In genomic region chr3:39189648-39190269, GRCh38 we compare ENCODE assay signal across 8 cellular contexts. TPM values are rescaled to one million over a fixed set of nuclear protein-coding genes. Genes with fewer than 3 reads are reported as not detected.
DNase-seq lines count a peak whose midpoint lies in the region; ATAC-seq, FAIRE-seq and TF ChIP-seq lines count a peak whose summit lies in the region.

No MANE protein-coding gene starts in this region.

- ATAC-seq in HG02973 (IDR thresholded peaks at IDR 0.05; ENCODE audit: unreplicated experiment): peak; percentile 52
- no peak for ATAC-seq in GM21423 (IDR thresholded peaks at IDR 0.05; ENCODE audit: unreplicated experiment)

- dilution Hi-C loops in endothelial cell of umbilical vein (cut with MboI; ENCODE audit: extremely low pct_ligation_motif_present, low sequenced_read_pairs): loop anchor here (5.0 kb wide), 1 partner anchor 82 kb away; the partner anchor contains the start of genes GORASP1 and TTC21A

- CTCF ChIA-PET in endothelial cell of umbilical vein (lab: Charles Lee): interaction anchor here (0.6 to 14.2 kb wide), 33 partner anchors 12 to 217 kb away, joined by 3 to 183 read pairs (median 4); partner anchors contain the start of genes CX3CR1, GORASP1, RPSA and TTC21A

- no TSS peak for BruUV-seq in endothelial cell of umbilical vein (replicated peaks; lab: Mats Ljungman, UMichigan)

- no peaks in the 10 kb centered on the region for H3K4me1 ChIP-seq in endothelial cell of umbilical vein (ENCODE audit: control insufficient read depth, extremely low read depth, insufficient read depth, low read length)
- H3K4me1 ChIP-seq in stomach: peaks cover 8 to 18% (median 10%) of the 10 kb centered on the region in 4 donors

- intact Hi-C loops in endothelial cell of umbilical vein (cut with micrococcal nuclease): loop anchor here (1.0 kb wide), 4 partner anchors 63 to 189 kb away; no protein-coding TSS in a partner anchor
- intact Hi-C loops in stomach (cut with DNase I; ENCODE audit: low total_unique reads): loop anchor here (5.0 to 10.0 kb wide), 3 partner anchors 62 to 185 kb away; partner anchors contain the start of gene CX3CR1

- no peak overlapping the region for H3K9ac ChIP-seq in endothelial cell of umbilical vein (replicated peaks; ENCODE audit: extremely low read depth, insufficient read depth, low read length)

- H3K27ac ChIP-seq in endothelial cell of umbilical vein (ENCODE audit: insufficient read depth, low read depth, low read length) (no peak overlapping the region), stomach (peak overlapping the region in 1 of 5 donors; percentile 41)

- no peaks in the 10 kb centered on the region for H3K9me3 ChIP-seq in endothelial cell of umbilical vein (replicated peaks; ENCODE audit: control insufficient read depth, insufficient read depth, low read length)
- H3K9me3 ChIP-seq in stomach: no peaks in the 10 kb centered on the region

- no peak overlapping the region for H3K4me2 ChIP-seq in endothelial cell of umbilical vein (ENCODE audit: insufficient read depth, low read length)

- DNase-seq in GF-D8 (lab: John Stamatoyannopoulos, UW): peak; percentile 31
- DNase-seq in NCI-H82 (lab: John Stamatoyannopoulos, UW): peak; percentile 81
- DNase-seq in activated CD8-positive, alpha-beta memory T cell treated with anti-CD3 and anti-CD28 coated beads for 24 hours: peak; percentile 81
- DNase-seq in endothelial cell of umbilical vein (ENCODE audit: low read depth, low spot score): peak; percentile 67
- peak; percentile 71 for DNase-seq in mucosa of gallbladder (ENCODE audit: low spot score)
- DNase-seq in stomach: peak; percentile 79

- no peak overlapping the region for H2AFZ ChIP-seq in endothelial cell of umbilical vein (ENCODE audit: low read depth, low read length)

- TF ChIP-seq EP300 in stomach (IDR thresholded peaks at IDR 0.05): no peak

- peak; percentile 98 for FAIRE-seq in endothelial cell of umbilical vein (lab: Jason Lieb, UNC)

- no peak overlapping the region for H3K4me3 ChIP-seq in endothelial cell of umbilical vein (replicated peaks in 1 of 3; ENCODE audit: insufficient read depth in 1 of 3, low read depth in 1 of 3, low read length in 3 of 3)
- no peak overlapping the region for H3K4me3 ChIP-seq in stomach

- POLR2A ChIA-PET in endothelial cell of umbilical vein (lab: Charles Lee): interaction anchor here (0.5 kb wide), 1 partner anchor 12 kb away, joined by 4 read pairs; no protein-coding TSS in a partner anchor

- no peaks in the 10 kb centered on the region for H3K79me2 ChIP-seq in endothelial cell of umbilical vein (ENCODE audit: control insufficient read depth, insufficient read depth, low read length)

- H3K9me1 ChIP-seq in endothelial cell of umbilical vein (replicated peaks; ENCODE audit: control insufficient read depth, extremely low read depth, insufficient read depth, low read length): no peaks in the 10 kb centered on the region

- no peaks in the 10 kb centered on the region for H4K20me1 ChIP-seq in endothelial cell of umbilical vein (replicated peaks; ENCODE audit: control insufficient read depth, extremely low read depth, insufficient read depth, low read length)

- no peak for TF ChIP-seq POLR2A in endothelial cell of umbilical vein (IDR thresholded peaks at IDR 0.05; ENCODE audit: low read depth, low read length)
- no peak for TF ChIP-seq POLR2A in stomach (IDR thresholded peaks at IDR 0.05)

- 27 to 38% (median 30%) methylated on average over 6 to 8 of the region's 8 CpGs for WGBS in stomach, 5 donors

- H3K36me3 ChIP-seq in endothelial cell of umbilical vein (ENCODE audit: control insufficient read depth in 2 of 2, extremely low read depth in 1 of 2, insufficient read depth in 2 of 2, low read length in 2 of 2) (no peaks in the 10 kb centered on the region), stomach (no peaks in the 10 kb centered on the region)

- no peaks in the 10 kb centered on the region for H3K27me3 ChIP-seq in endothelial cell of umbilical vein (ENCODE audit: control insufficient read depth in 2 of 2, insufficient read depth in 2 of 2, low read length in 2 of 2)
- H3K27me3 ChIP-seq in stomach: no peaks in the 10 kb centered on the region

- TF ChIP-seq CTCF in endothelial cell of umbilical vein (IDR thresholded peaks at IDR 0.05; ENCODE audit: extremely low read depth in 1 of 2, insufficient read depth in 1 of 2, low read depth in 1 of 2, low read length in 2 of 2): peak; percentile 74 to 78
- peak in 5 of 7 experiments; percentile 66 to 86 (median 85) for TF ChIP-seq CTCF in stomach (IDR thresholded peaks at IDR 0.05)

TF ChIP-seq in endothelial cell of umbilical vein, 7 proteins besides CTCF, POLR2A, EP300 and RAD21:
- TF ChIP-seq EZH2 (IDR thresholded peaks at IDR 0.05; ENCODE audit: borderline replicate concordance, low read depth, low read length, severe bottlenecking): no peak
- TF ChIP-seq POLR2AphosphoS5 (IDR thresholded peaks at IDR 0.05; ENCODE audit: insufficient read depth, low read depth, low read length): no peak
- no peak for TF ChIP-seq FOS (IDR thresholded peaks at IDR 0.05; ENCODE audit: borderline replicate concordance, insufficient read depth, low read length)
- TF ChIP-seq GATA2 (IDR thresholded peaks at IDR 0.05; ENCODE audit: insufficient read depth, insufficient read length, low read depth, low read length): no peak
- TF ChIP-seq MYC (IDR thresholded peaks at IDR 0.05; ENCODE audit: low read depth, low read length): no peak
- TF ChIP-seq, protein P1, sequence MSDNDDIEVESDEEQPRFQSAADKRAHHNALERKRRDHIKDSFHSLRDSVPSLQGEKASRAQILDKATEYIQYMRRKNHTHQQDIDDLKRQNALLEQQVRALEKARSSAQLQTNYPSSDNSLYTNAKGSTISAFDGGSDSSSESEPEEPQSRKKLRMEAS (IDR thresholded peaks at IDR 0.05; ENCODE audit: insufficient read depth, insufficient read length): no peak
- no peak for TF ChIP-seq JUN (IDR thresholded peaks at IDR 0.05; ENCODE audit: borderline replicate concordance, insufficient read depth, insufficient read length, low read depth)

RNA-seq across cellular contexts. Expression of gene XIRP1, which starts 2.6 kb away (rescaled TPM):
- total RNA-seq in endothelial cell of umbilical vein (not detected in 2 replicates), mucosa of gallbladder (0.09 TPM), stomach (under 1 TPM in 2 of 5 donors, not detected in 3; under 0.01 to 0.18 TPM)
- polyA plus RNA-seq in endothelial cell of umbilical vein (not detected in 2 replicates), stomach (1 to 10 TPM in 1 of 3 donors, under 1 TPM in 2; 0.08 to 1.1 (median 0.56) TPM)
- polyA plus RNA-seq in endothelial cell of umbilical vein (2011; cell fraction: cytosol; rRNA removed): not detected in 2 replicates
- not detected in 2 replicates for polyA plus RNA-seq in endothelial cell of umbilical vein (2011; cell fraction: nucleus; rRNA removed)
- not detected in 2 replicates for polyA plus RNA-seq in endothelial cell of umbilical vein (2012)
- not detected in 2 replicates for polyA minus RNA-seq in endothelial cell of umbilical vein
- not detected for polyA minus RNA-seq in endothelial cell of umbilical vein (2011; cell fraction: cytosol; rRNA and poly(A)+ RNA removed)
- polyA minus RNA-seq in endothelial cell of umbilical vein (2011; cell fraction: nucleus; rRNA and poly(A)+ RNA removed): not detected in 2 replicates

RNA-seq across cellular contexts. Expression of gene CSRNP1, which starts 36.4 kb away (rescaled TPM):
- total RNA-seq in endothelial cell of umbilical vein (13.2 and 14.9 TPM in 2 replicates), mucosa of gallbladder (21.7 TPM), stomach (10 to 100 TPM; 20.4 to 62.3 (median 35.3) TPM)
- polyA plus RNA-seq in endothelial cell of umbilical vein (26.5 and 33.7 TPM in 2 replicates), stomach (10 to 100 TPM; 16.8 to 18.0 (median 17.8) TPM)
- polyA plus RNA-seq in endothelial cell of umbilical vein (2011; cell fraction: cytosol; rRNA removed): 27.3 and 34.2 TPM in 2 replicates
- polyA plus RNA-seq in endothelial cell of umbilical vein (2011; cell fraction: nucleus; rRNA removed): 74.3 and 77.1 TPM in 2 replicates
- polyA plus RNA-seq in endothelial cell of umbilical vein (2012): 18.2 and 22.1 TPM in 2 replicates
- 30.1 and 41.8 TPM in 2 replicates for polyA minus RNA-seq in endothelial cell of umbilical vein
- 11.6 TPM for polyA minus RNA-seq in endothelial cell of umbilical vein (2011; cell fraction: cytosol; rRNA and poly(A)+ RNA removed)
- 46.5 and 58.1 TPM in 2 replicates for polyA minus RNA-seq in endothelial cell of umbilical vein (2011; cell fraction: nucleus; rRNA and poly(A)+ RNA removed)

Comparison
In these comparisons a context has a peak if more than half of its experiments do, and no peak if none do; other contexts are left out.
1. DNase-seq: peak in every context shown above with its lines; median percentile 81 in NCI-H82; 81 in activated CD8-positive, alpha-beta memory T cell treated with anti-CD3 and anti-CD28 coated beads for 24 hours; 79 in stomach; 71 in mucosa of gallbladder; 67 in endothelial cell of umbilical vein; 31 in GF-D8.